21 cellular contexts compared by ENCODE assay signal in genomic region chr3:179005213-179005612, GRCh38.
"Had no signal": no experiment of that assay in that cellular context is flagged by ENCODE, and none has a peak within 500 bp of the region (broad histone marks: within the 10 kb centered on the region; RNA-seq: fewer than 3 reads in every experiment).

No MANE protein-coding gene starts in this region.

- ATAC-seq: effector memory CD8-positive, alpha-beta T cell; esophagus mucosa; foreskin keratinocyte; gastrocnemius medialis; gastroesophageal sphincter; heart left ventricle; heart right ventricle had no signal

- DNase-seq: colonic mucosa; cortex of kidney; dermis blood vessel endothelial cell; dorsolateral prefrontal cortex; effector CD4-positive, alpha-beta T cell; effector CD8-positive, alpha-beta T cell; effector memory CD4-positive, alpha-beta T cell; effector memory CD8-positive, alpha-beta T cell; endodermal cell; erythroblast; esophagus squamous epithelium; foreskin fibroblast; foreskin melanocyte; gastrocnemius medialis; glutamatergic neuron; head of caudate nucleus; heart left ventricle; heart right ventricle had no signal
